8 cellular contexts compared by ENCODE assay signal in genomic region chr6:127266892-127267741, GRCh38. TPM values are rescaled to one million over a fixed set of nuclear protein-coding genes. Genes with fewer than 3 reads are reported as not detected.
DNase-seq lines count a peak whose midpoint lies in the region; FAIRE-seq and TF ChIP-seq lines count a peak whose summit lies in the region.

No MANE protein-coding gene starts in this region.

- DNase-seq in H7: peak; percentile 76
- DNase-seq in LoVo (ENCODE audit: low spot score): peak; percentile 56
- peak; percentile 65 for DNase-seq in T1000 (lab: John Stamatoyannopoulos, UW)
- DNase-seq in astrocyte of the hippocampus (ENCODE audit: low read depth, low spot score): peak; percentile 83
- DNase-seq in small intestine: peak; percentile 49
- DNase-seq in occipital lobe (lab: John Stamatoyannopoulos, UW): no peak

- H3K4me3 ChIP-seq in H7 (ENCODE audit: insufficient read depth, low read depth, low read length) (peak overlapping the region; percentile 94), iPS-11a (ENCODE audit: low read depth, low read length) (peak overlapping the region; percentile 92), small intestine (ENCODE audit: low read depth in 1 of 2, low read length in 2 of 2) (peak overlapping the region; percentile 83 to 88)

- 0 to 1% (median 0%) methylated on average over 54 to 67 of the region's 67 CpGs for WGBS in small intestine, 3 donors

- H3K36me3 ChIP-seq in H7 (replicated peaks; ENCODE audit: control insufficient read depth, insufficient read depth, low read length) (no peaks in the 10 kb centered on the region), small intestine (ENCODE audit: control insufficient read depth in 2 of 2, insufficient read depth in 2 of 2, low read length in 2 of 2) (no peaks in the 10 kb centered on the region)

- H3K4me1 ChIP-seq in small intestine (ENCODE audit: control insufficient read depth in 2 of 2, insufficient read depth in 1 of 2, low read depth in 1 of 2, low read length in 1 of 2): peaks cover 0 to 5% of the 10 kb centered on the region in 2 donors

- no peak for FAIRE-seq in small intestine (lab: Jason Lieb, UNC)

- H3K27me3 ChIP-seq in H7 (ENCODE audit: control insufficient read depth, insufficient read depth, low read length) (no peaks in the 10 kb centered on the region), small intestine (ENCODE audit: control insufficient read depth in 2 of 2, insufficient read depth in 2 of 2, low read length in 2 of 2) (no peaks in the 10 kb centered on the region)

- H3K27ac ChIP-seq in small intestine (ENCODE audit: low read depth in 1 of 2, low read length in 1 of 2): peak overlapping the region; percentile 94 to 100

- no peaks in the 10 kb centered on the region for H3K9me3 ChIP-seq in small intestine (ENCODE audit: control insufficient read depth, low read depth)

- TF ChIP-seq POLR2A in GM10847 (IDR thresholded peaks at IDR 0.05; ENCODE audit: extremely low read depth, insufficient read length): peak; percentile 59

RNA-seq across cellular contexts. Expression of gene RNF146, which starts 0.5 kb away (rescaled TPM):
- 27.5 and 36.2 TPM in 2 replicates for total RNA-seq in H7 (2014; rRNA removed; shearing (Covaris generic))
- polyA plus RNA-seq in small intestine: 10 to 100 TPM; 15.1 to 27.1 (median 20.0) TPM
- 115 TPM for total RNA-seq in occipital lobe
